1 cellular context compared by ENCODE assay signal in the genomic region with DNA sequence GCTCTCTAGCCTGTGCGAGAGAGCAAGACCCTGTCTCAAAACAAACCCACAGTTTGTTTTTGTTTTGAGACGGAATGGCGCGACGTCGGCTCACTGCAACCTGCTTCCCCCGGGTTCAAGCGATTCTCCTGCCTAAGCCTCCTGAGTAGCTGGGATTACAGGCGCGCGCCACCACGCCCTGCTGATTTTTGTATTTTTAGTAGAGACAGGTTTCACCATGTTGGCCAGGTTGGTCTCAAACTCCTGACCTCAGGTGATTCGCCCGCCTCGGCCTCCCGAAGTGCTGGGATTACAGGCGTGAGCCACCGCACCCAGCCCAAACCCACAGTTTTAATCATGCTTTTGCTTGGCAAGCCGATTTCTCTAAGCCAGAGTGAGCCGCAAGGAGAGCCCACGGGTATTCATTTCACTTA.
A peak's percentile ranks its signal among the peaks of the same experiment; 100 is the strongest.
TF ChIP-seq lines count a peak whose summit lies in the region.

No MANE protein-coding gene starts in this region.

TF ChIP-seq in HEK293T, 16 proteins besides CTCF, POLR2A, EP300 and RAD21:
- peak; percentile 14; the same call in 1 of the 2 replicates for TF ChIP-seq L3MBTL2 (conservative IDR thresholded peaks at IDR 0.05)
